In genomic region chr2:88574445-88574844, GRCh38 we compare ENCODE assay signal across 12 cellular contexts. TPM values are rescaled to one million over a fixed set of nuclear protein-coding genes. Genes with fewer than 3 reads are reported as not detected.
DNase-seq lines count a peak whose midpoint lies in the region; ATAC-seq and TF ChIP-seq lines count a peak whose summit lies in the region.
"Had no signal": no experiment of that assay in that cellular context is flagged by ENCODE, and none has a peak within 500 bp of the region (broad histone marks: within the 10 kb centered on the region; RNA-seq: fewer than 3 reads in every experiment).

No MANE protein-coding gene starts in this region.

- TF ChIP-seq CTCF in GM12864 (IDR thresholded peaks at IDR 0.05; ENCODE audit: low read depth, low read length, missing control alignments): no peak
- TF ChIP-seq CTCF in left lung (IDR thresholded peaks at IDR 0.05): no peak

- no peak overlapping the region for H3K27ac ChIP-seq in left lung
- H3K27ac ChIP-seq: WERI-Rb-1 had no signal

- ATAC-seq in GM19023 (IDR thresholded peaks at IDR 0.05; ENCODE audit: unreplicated experiment) (peak; percentile 91), HG02623 (IDR thresholded peaks at IDR 0.05; ENCODE audit: unreplicated experiment) (peak; percentile 93), HG03460 (IDR thresholded peaks at IDR 0.05; ENCODE audit: unreplicated experiment) (peak; percentile 74), left lung (no peak)

- DNase-seq in GM12864 (ENCODE audit: low read depth) (peak; percentile 33), kidney tubule cell (ENCODE audit: low spot score) (no peak), left lung (no peak), NCI-H146 (lab: John Stamatoyannopoulos, UW) (no peak)
- DNase-seq in activated effector memory CD4-positive, alpha-beta T cell treated with anti-CD3 and anti-CD28 coated beads, Interleukin-2, amount 50 U/mL, for 16 hours: no peak
- DNase-seq: DND-41, NCI-H526 treated with DMSO at 0.1 percent for 48 hours, SIG-M5, WERI-Rb-1 had no signal

- intact Hi-C loops in left lung (cut with DNase I): no loop called here

- H3K4me3 ChIP-seq in GM12864 (ENCODE audit: low read depth, low read length): no peak overlapping the region
- no peak overlapping the region for H3K4me3 ChIP-seq in left lung

- H3K27me3 ChIP-seq in left lung: no peaks in the 10 kb centered on the region

- no peaks in the 10 kb centered on the region for H3K4me1 ChIP-seq in left lung

- H3K36me3 ChIP-seq in left lung: peaks cover 0 to 97% of the 10 kb centered on the region in 2 donors

- no peaks in the 10 kb centered on the region for H3K9me3 ChIP-seq in left lung

RNA-seq across cellular contexts. Expression of gene EIF2AK3, which starts 52.8 kb away (rescaled TPM):
- 10 to 100 TPM; 27.1 to 29.0 TPM for total RNA-seq in left lung
